ENCODE assay signal across 34 cellular contexts in genomic region chr6:120854583-120854982, GRCh38.
"Had no signal": no experiment of that assay in that cellular context is flagged by ENCODE, and none has a peak within 500 bp of the region (broad histone marks: within the 10 kb centered on the region; RNA-seq: fewer than 3 reads in every experiment).

No MANE protein-coding gene starts in this region.

- DNase-seq: Karpas-422, Kasumi-1, MG63, MM.1S, MV-4-11, NCI-H1048, NCI-H1092, NCI-H1092 treated with DMSO at 0.1 percent for 48 hours, NCI-H1105, NCI-H1105 treated with DMSO at 0.1 percent for 48 hours, NCI-H1417, NCI-H1417 treated with DMSO at 0.1 percent for 48 hours, NCI-H1436, NCI-H1436 treated with DMSO at 0.1 percent for 48 hours, NCI-H146, NCI-H1694, NCI-H1694 treated with DMSO at 0.1 percent for 48 hours, NCI-H187, NCI-H187 treated with DMSO at 0.1 percent for 48 hours, NCI-H1930, NCI-H2029, NCI-H2029 treated with DMSO at 0.1 percent for 48 hours, NCI-H2081 treated with DMSO at 0.1 percent for 48 hours, NCI-H2107, NCI-H2171, NCI-H2171 treated with DMSO at 0.1 percent for 48 hours, NCI-H2227 treated with DMSO at 0.1 percent for 48 hours, NCI-H226, NCI-H345, NCI-H446, NCI-H510A, NCI-H510A treated with DMSO at 0.1 percent for 48 hours, NCI-H524, NCI-H524 treated with DMSO at 0.1 percent for 48 hours had no signal

- H3K9me3 ChIP-seq: MG63 had no signal

- H3K36me3 ChIP-seq: MG63 had no signal

- H3K27me3 ChIP-seq: MG63 had no signal

- H3K4me3 ChIP-seq: MG63 had no signal
